ENCODE assay signal across 17 cellular contexts in the genomic region with DNA sequence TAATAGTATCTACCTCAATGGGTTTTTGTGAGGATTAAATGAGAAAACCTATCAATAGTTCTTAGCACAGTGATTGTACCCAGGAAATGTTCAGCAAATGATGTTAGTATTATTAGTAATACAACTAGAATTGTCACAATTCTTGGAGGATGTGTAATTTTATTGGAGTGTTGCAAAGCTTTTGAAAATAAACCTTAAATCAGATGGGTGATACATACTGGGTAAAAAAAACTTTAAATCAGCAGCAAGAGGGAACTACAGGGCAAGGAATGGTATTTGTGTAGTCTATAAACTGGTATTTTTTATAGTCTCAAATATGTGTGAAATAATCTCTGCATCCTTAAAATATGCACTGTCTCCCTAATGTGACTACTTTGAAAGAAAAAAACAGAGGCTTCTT.
DNase-seq lines count a peak whose midpoint lies in the region; ATAC-seq and TF ChIP-seq lines count a peak whose summit lies in the region.
"Had no signal": no experiment of that assay in that cellular context is flagged by ENCODE, and none has a peak within 500 bp of the region (broad histone marks: within the 10 kb centered on the region; RNA-seq: fewer than 3 reads in every experiment).

No MANE protein-coding gene starts in this region.

- H3K9ac ChIP-seq in adipocyte (ENCODE audit: low read length) = no peak overlapping the region
- H3K9ac ChIP-seq in parathyroid adenoma = no peak overlapping the region

- no peak overlapping the region for H3K4me3 Mint-ChIP-seq in endothelial cell (ENCODE audit: unreplicated experiment)

- H3K9me3 Mint-ChIP-seq in endothelial cell (ENCODE audit: unreplicated experiment) = no peaks in the 10 kb centered on the region

- H3K79me2 ChIP-seq in parathyroid adenoma = no peaks in the 10 kb centered on the region

- no peak for ATAC-seq in GM18870 (IDR thresholded peaks at IDR 0.05; ENCODE audit: unreplicated experiment)

- H3K27me3 Mint-ChIP-seq in endothelial cell (ENCODE audit: unreplicated experiment) = peaks cover 2% of the 10 kb centered on the region

- H3K36me3 Mint-ChIP-seq in endothelial cell (ENCODE audit: low read depth, unreplicated experiment) = no peaks in the 10 kb centered on the region

- peak overlapping the region; percentile 3 for H2AFZ ChIP-seq in parathyroid adenoma

- H3K9me3 ChIP-seq in adipocyte (ENCODE audit: control insufficient read depth, low read length) = no peaks in the 10 kb centered on the region
- no peaks in the 10 kb centered on the region for H3K9me3 ChIP-seq in parathyroid adenoma (ENCODE audit: control insufficient read depth, low read length)

- no peaks in the 10 kb centered on the region for H3K4me1 Mint-ChIP-seq in endothelial cell (ENCODE audit: unreplicated experiment)

- no peaks in the 10 kb centered on the region for H3K36me3 ChIP-seq in adipocyte (ENCODE audit: control insufficient read depth, insufficient read depth, low read length, severe bottlenecking)
- no peaks in the 10 kb centered on the region for H3K36me3 ChIP-seq in parathyroid adenoma (ENCODE audit: control insufficient read depth, insufficient read depth, low read length)

- H3K27ac ChIP-seq in parathyroid adenoma = no peak overlapping the region
- H3K27ac ChIP-seq: C4-2B, SK-N-MC had no signal

- H3K4me3 ChIP-seq in AG09309 (ENCODE audit: control insufficient read depth, low read depth, low read length) = no peak overlapping the region
- H3K4me3 ChIP-seq in adipocyte (ENCODE audit: low read length) = no peak overlapping the region
- no peak overlapping the region for H3K4me3 ChIP-seq in parathyroid adenoma (ENCODE audit: low read depth, low read length)
- H3K4me3 ChIP-seq: SK-N-MC had no signal

- H3K4me2 ChIP-seq in parathyroid adenoma (ENCODE audit: low read length) = no peak overlapping the region

- TF ChIP-seq CTCF in AG09309 (IDR thresholded peaks at IDR 0.05; ENCODE audit: control insufficient read depth, insufficient read depth, low read depth, low read length, missing control alignments) (no peak), parathyroid adenoma (IDR thresholded peaks at IDR 0.05) (no peak), endothelial cell (IDR thresholded peaks at IDR 0.05; ENCODE audit: unreplicated experiment) (no peak)

- H3K4me1 ChIP-seq in adipocyte (ENCODE audit: control insufficient read depth, insufficient read depth, low read length) (no peaks in the 10 kb centered on the region), parathyroid adenoma (peaks cover 3% of the 10 kb centered on the region)

- H3K27ac Mint-ChIP-seq in endothelial cell (ENCODE audit: unreplicated experiment) = no peak overlapping the region

- no peaks in the 10 kb centered on the region for H3K27me3 ChIP-seq in adipocyte (replicated peaks; ENCODE audit: control insufficient read depth, insufficient read depth, low read length)
- H3K27me3 ChIP-seq in parathyroid adenoma (ENCODE audit: control insufficient read depth, insufficient read depth, low read length) = no peaks in the 10 kb centered on the region

- DNase-seq in AG09309 (ENCODE audit: low read depth) (peak; percentile 66), GM04503 (ENCODE audit: low read depth) (peak; percentile 47), adipocyte (ENCODE audit: low read depth) (peak; percentile 19), HT-29 (ENCODE audit: low spot score) (no peak), endothelial cell (ENCODE audit: low spot score) (no peak), NCI-H82 treated with DMSO at 0.1 percent for 48 hours (lab: John Stamatoyannopoulos, UW; ENCODE audit: unreplicated experiment) (no peak)
- DNase-seq: DMS79, NCI-H1048, NCI-H146, NCI-H2029 treated with DMSO at 0.1 percent for 48 hours, NCI-H2171, NCI-H526 treated with DMSO at 0.1 percent for 48 hours, SHP77 had no signal

Comparison
In these comparisons a context has a peak if more than half of its experiments do, and no peak if none do; other contexts are left out.
1. DNase-seq: peak in AG09309 (single experiment), GM04503 (single experiment) and adipocyte (single experiment); none in HT-29 (single experiment), endothelial cell (single experiment) and NCI-H82 treated with DMSO at 0.1 percent for 48 hours (single experiment).